8 cellular contexts compared by ENCODE assay signal in genomic region chr10:7409045-7409731, GRCh38. TPM values are rescaled to one million over a fixed set of nuclear protein-coding genes. Genes with fewer than 3 reads are reported as not detected.
DNase-seq lines count a peak whose midpoint lies in the region; ATAC-seq and TF ChIP-seq lines count a peak whose summit lies in the region.

No MANE protein-coding gene starts in this region.

- H3K36me3 Mint-ChIP-seq in T-helper 17 cell (ENCODE audit: low read depth): no peaks in the 10 kb centered on the region
- H3K36me3 Mint-ChIP-seq in stimulated activated effector memory CD8-positive, alpha-beta T cell treated with anti-CD3 and anti-CD28 coated beads, Interleukin-12 subunit alpha, Interleukin-12 subunit beta, amount 100 ng/mL, for 72 hours: peaks cover 41% of the 10 kb centered on the region

- TF ChIP-seq POLR2A in GM18526 (IDR thresholded peaks at IDR 0.05; ENCODE audit: extremely low read depth, insufficient read length): peak; percentile 12

- DNase-seq in T-helper 17 cell: no peak
- DNase-seq in caudate nucleus (lab: John Stamatoyannopoulos, UW): peak in 27 of 61 donors; percentile 12 to 73 (median 48)
- DNase-seq in medulla oblongata (ENCODE audit: extremely low spot score): peak; percentile 77
- DNase-seq in stimulated activated effector memory CD8-positive, alpha-beta T cell treated with anti-CD3 and anti-CD28 coated beads, Interleukin-12 subunit alpha, Interleukin-12 subunit beta, amount 100 ng/mL, for 72 hours (ENCODE audit: low spot score in 2 of 2): peak; percentile 28 to 80
- no peak for DNase-seq in hepatic stellate cell (ENCODE audit: low spot score)
- DNase-seq in NCI-H2029 treated with DMSO at 0.1 percent for 48 hours (lab: John Stamatoyannopoulos, UW): no peak

- H3K27ac ChIP-seq in caudate nucleus (ENCODE audit: low read depth, low read length): peak overlapping the region; percentile 88

- peak overlapping the region; percentile 93 for H3K27ac Mint-ChIP-seq in T-helper 17 cell
- H3K27ac Mint-ChIP-seq in stimulated activated effector memory CD8-positive, alpha-beta T cell treated with anti-CD3 and anti-CD28 coated beads, Interleukin-12 subunit alpha, Interleukin-12 subunit beta, amount 100 ng/mL, for 72 hours: peak overlapping the region; percentile 96

- H3K9me3 ChIP-seq in T-helper 17 cell (ENCODE audit: control insufficient read depth, low read length, poor library complexity, severe bottlenecking): no peaks in the 10 kb centered on the region

- H3K4me3 Mint-ChIP-seq in T-helper 17 cell: peak overlapping the region; percentile 98
- peak overlapping the region; percentile 97 for H3K4me3 Mint-ChIP-seq in stimulated activated effector memory CD8-positive, alpha-beta T cell treated with anti-CD3 and anti-CD28 coated beads, Interleukin-12 subunit alpha, Interleukin-12 subunit beta, amount 100 ng/mL, for 72 hours

- H3K9me3 Mint-ChIP-seq in stimulated activated effector memory CD8-positive, alpha-beta T cell treated with anti-CD3 and anti-CD28 coated beads, Interleukin-12 subunit alpha, Interleukin-12 subunit beta, amount 100 ng/mL, for 72 hours: no peaks in the 10 kb centered on the region

- peaks cover 24% of the 10 kb centered on the region for H3K4me1 Mint-ChIP-seq in T-helper 17 cell
- H3K4me1 Mint-ChIP-seq in stimulated activated effector memory CD8-positive, alpha-beta T cell treated with anti-CD3 and anti-CD28 coated beads, Interleukin-12 subunit alpha, Interleukin-12 subunit beta, amount 100 ng/mL, for 72 hours: peaks cover 64% of the 10 kb centered on the region

- ATAC-seq in HG02885 (IDR thresholded peaks at IDR 0.05; ENCODE audit: poor library complexity, unreplicated experiment) (peak; percentile 43), T-helper 17 cell (peak; percentile 64)
- ATAC-seq in stimulated activated effector memory CD8-positive, alpha-beta T cell treated with anti-CD3 and anti-CD28 coated beads, Interleukin-12 subunit alpha, Interleukin-12 subunit beta, amount 100 ng/mL, for 72 hours: peak; percentile 77

- no peaks in the 10 kb centered on the region for H3K27me3 Mint-ChIP-seq in T-helper 17 cell

RNA-seq across cellular contexts. Expression of gene SFMBT2, which starts 1.6 kb away (rescaled TPM):
- total RNA-seq in T-helper 17 cell: 10 to 100 TPM; 18.2 to 19.4 TPM

Comparison
In these comparisons a context has a peak if more than half of its experiments do, and no peak if none do; other contexts are left out.
1. DNase-seq: peak in medulla oblongata (single experiment) and stimulated activated effector memory CD8-positive, alpha-beta T cell treated with anti-CD3 and anti-CD28 coated beads, Interleukin-12 subunit alpha, Interleukin-12 subunit beta, amount 100 ng/mL, for 72 hours (2 of 2); none in T-helper 17 cell (0 of 3), hepatic stellate cell (single experiment) and NCI-H2029 treated with DMSO at 0.1 percent for 48 hours (single experiment).
2. Peak in every context shown above with its lines, with median percentiles within 50 percentile points of each other: ATAC-seq.